ENCODE assay signal across 8 cellular contexts in genomic region chr1:167328762-167329483, GRCh38.
DNase-seq lines count a peak whose midpoint lies in the region; ATAC-seq and TF ChIP-seq lines count a peak whose summit lies in the region.

No MANE protein-coding gene starts in this region.

- peaks cover 17% of the 10 kb centered on the region for H3K36me3 Mint-ChIP-seq in mesothelial cell of epicardium

- peak overlapping the region; percentile 54 for H3K4me3 ChIP-seq in NB4 (ENCODE audit: low read depth, low read length)

- no peak for TF ChIP-seq POLR2A in NB4 (IDR thresholded peaks at IDR 0.05; ENCODE audit: extremely low read depth, insufficient read length)

- H3K27ac Mint-ChIP-seq in mesothelial cell of epicardium: no peak overlapping the region

- ATAC-seq in GM18517 (IDR thresholded peaks at IDR 0.05; ENCODE audit: unreplicated experiment): peak; percentile 69
- ATAC-seq in HG02610 (IDR thresholded peaks at IDR 0.05; ENCODE audit: unreplicated experiment): peak; percentile 54

- peaks cover 17% of the 10 kb centered on the region for H3K9me3 Mint-ChIP-seq in mesothelial cell of epicardium

- DNase-seq in NB4 (ENCODE audit: low read depth) (peak; percentile 74), germinal center (ENCODE audit: low spot score) (peak; percentile 70), NCI-H146 treated with DMSO at 0.1 percent for 48 hours (lab: John Stamatoyannopoulos, UW; ENCODE audit: unreplicated experiment) (no peak), mesothelial cell of epicardium (ENCODE audit: low spot score in 2 of 2, unreplicated experiment in 2 of 2) (no peak), ecto neural progenitor cell (ENCODE audit: low spot score) (no peak)
- DNase-seq in activated CD4-positive, alpha-beta T cell treated with anti-CD3 and anti-CD28 coated beads for 1 hour: no peak

- no peak overlapping the region for H3K4me3 Mint-ChIP-seq in mesothelial cell of epicardium

- TF ChIP-seq CTCF in NB4 (IDR thresholded peaks at IDR 0.05; ENCODE audit: low read depth, low read length): no peak
- TF ChIP-seq CTCF in mesothelial cell of epicardium (IDR thresholded peaks at IDR 0.05; ENCODE audit: unreplicated experiment): no peak

- peaks cover 5% of the 10 kb centered on the region for H3K4me1 Mint-ChIP-seq in mesothelial cell of epicardium

- H3K27me3 Mint-ChIP-seq in mesothelial cell of epicardium (ENCODE audit: low read depth): no peaks in the 10 kb centered on the region

Comparison
In these comparisons a context has a peak if more than half of its experiments do, and no peak if none do; other contexts are left out.
1. DNase-seq: peak in NB4 (single experiment) and germinal center (single experiment); none in NCI-H146 treated with DMSO at 0.1 percent for 48 hours (single experiment), activated CD4-positive, alpha-beta T cell treated with anti-CD3 and anti-CD28 coated beads for 1 hour (single experiment), mesothelial cell of epicardium (0 of 2) and ecto neural progenitor cell (single experiment).